In the genomic region with DNA sequence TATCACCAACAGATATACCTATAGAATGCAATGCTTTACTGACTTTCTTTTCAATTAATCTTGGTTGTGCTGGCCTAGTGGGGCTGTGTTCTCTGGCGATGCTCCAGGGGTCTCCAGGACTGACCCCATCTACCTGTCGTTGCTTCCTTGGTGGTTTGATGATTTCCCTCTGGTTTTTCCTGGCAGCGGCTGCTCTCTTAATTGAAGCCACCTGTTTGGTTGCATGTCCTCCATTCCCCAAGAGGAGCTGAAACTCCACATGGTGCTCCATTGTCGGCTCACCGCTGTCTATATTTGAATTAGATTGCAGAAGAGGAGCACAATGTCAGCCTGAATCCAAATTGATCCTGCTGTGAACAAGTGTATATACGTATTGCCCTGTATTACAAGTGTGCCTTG, we compare ENCODE assay signal across 19 cellular contexts. TPM values are rescaled to one million over a fixed set of nuclear protein-coding genes. Genes with fewer than 3 reads are reported as not detected.
DNase-seq lines count a peak whose midpoint lies in the region; ATAC-seq and TF ChIP-seq lines count a peak whose summit lies in the region.
"Had no signal": no experiment of that assay in that cellular context is flagged by ENCODE, and none has a peak within 500 bp of the region (broad histone marks: within the 10 kb centered on the region; RNA-seq: fewer than 3 reads in every experiment).

No MANE protein-coding gene starts in this region.

- DNase-seq in AG09319 (ENCODE audit: extremely low read depth, low read depth), result peak; percentile 15
- no peak for DNase-seq in MM.1S
- DNase-seq in glutamatergic neuron, result no peak
- DNase-seq in C1 segment of cervical spinal cord (lab: John Stamatoyannopoulos, UW), result no peak
- no peak for DNase-seq in nephron progenitor cell
- DNase-seq in NCI-H1048 (lab: John Stamatoyannopoulos, UW), result no peak
- DNase-seq: activated CD4-positive, alpha-beta T cell treated with anti-CD3 and anti-CD28 coated beads for 36 hours; DMS153; immature natural killer cell; NCI-H524 treated with DMSO at 0.1 percent for 48 hours; right cardiac atrium; stimulated activated CD4-positive, alpha-beta T cell treated with anti-CD3 and anti-CD28 coated beads, Interleukin-4, amount 100 ng/mL, for 1 hour; transverse colon had no signal

- peak overlapping the region; percentile 8; the same call in 1 of the 2 replicates for H3K4me2 ChIP-seq in MM.1S (ENCODE audit: low read depth, low read length)

- peaks cover 27% of the 10 kb centered on the region for H3K4me1 ChIP-seq in MM.1S (ENCODE audit: low read length)
- H3K4me1 ChIP-seq: transverse colon had no signal

- H2AFZ ChIP-seq in MM.1S (ENCODE audit: low read length), result no peak overlapping the region

- H3K27ac Mint-ChIP-seq in glutamatergic neuron (ENCODE audit: unreplicated experiment) (peak overlapping the region; percentile 6), nephron progenitor cell (no peak overlapping the region)
- H3K27ac Mint-ChIP-seq: activated CD4-positive, alpha-beta T cell treated with anti-CD3 and anti-CD28 coated beads for 36 hours; activated naive CD4-positive, alpha-beta T cell treated with anti-CD3 and anti-CD28 coated beads, Interleukin-2, amount 50 U/mL, for 24 hours; immature natural killer cell had no signal

- H3K9me3 ChIP-seq in MM.1S (replicated peaks; ENCODE audit: insufficient read depth, low read length), result no peaks in the 10 kb centered on the region
- H3K9me3 ChIP-seq: transverse colon had no signal

- no peaks in the 10 kb centered on the region for H3K36me3 Mint-ChIP-seq in glutamatergic neuron (ENCODE audit: unreplicated experiment)
- H3K36me3 Mint-ChIP-seq in nephron progenitor cell (ENCODE audit: low read depth), result no peaks in the 10 kb centered on the region
- H3K36me3 Mint-ChIP-seq: activated naive CD4-positive, alpha-beta T cell treated with anti-CD3 and anti-CD28 coated beads, Interleukin-2, amount 50 U/mL, for 24 hours; immature natural killer cell had no signal

- no peaks in the 10 kb centered on the region for H3K27me3 ChIP-seq in MM.1S (replicated peaks; ENCODE audit: insufficient read depth, low read length)
- H3K27me3 ChIP-seq: transverse colon had no signal

- no peak for ATAC-seq in HG03039 (IDR thresholded peaks at IDR 0.05; ENCODE audit: unreplicated experiment)
- ATAC-seq: activated CD4-positive, alpha-beta T cell treated with anti-CD3 and anti-CD28 coated beads for 36 hours; right cardiac atrium had no signal

- no peaks in the 10 kb centered on the region for H3F3A ChIP-seq in MM.1S (ENCODE audit: insufficient read depth, low read length)

- H3K27me3 Mint-ChIP-seq in glutamatergic neuron (ENCODE audit: unreplicated experiment) (peaks cover 9% of the 10 kb centered on the region), nephron progenitor cell (ENCODE audit: low read depth, poor library complexity) (peaks cover 6% of the 10 kb centered on the region)

- H4K20me1 ChIP-seq in MM.1S (ENCODE audit: insufficient read depth, low read length), result no peaks in the 10 kb centered on the region

- H3K9ac ChIP-seq in MM.1S (ENCODE audit: low read length), result no peak overlapping the region

- no peaks in the 10 kb centered on the region for H3K9me3 Mint-ChIP-seq in glutamatergic neuron (ENCODE audit: unreplicated experiment)
- peaks cover 10% of the 10 kb centered on the region for H3K9me3 Mint-ChIP-seq in nephron progenitor cell
- H3K9me3 Mint-ChIP-seq: activated naive CD4-positive, alpha-beta T cell treated with anti-CD3 and anti-CD28 coated beads, Interleukin-2, amount 50 U/mL, for 24 hours had no signal

- H3K4me1 Mint-ChIP-seq in glutamatergic neuron (ENCODE audit: low read depth, unreplicated experiment), result peaks cover 25% of the 10 kb centered on the region
- H3K4me1 Mint-ChIP-seq in nephron progenitor cell, result no peaks in the 10 kb centered on the region
- H3K4me1 Mint-ChIP-seq: activated naive CD4-positive, alpha-beta T cell treated with anti-CD3 and anti-CD28 coated beads, Interleukin-2, amount 50 U/mL, for 24 hours; immature natural killer cell had no signal

- H3K27ac ChIP-seq in MM.1S (ENCODE audit: low read length), result no peak overlapping the region
- H3K27ac ChIP-seq: transverse colon had no signal

- no peak overlapping the region for H3K4me3 ChIP-seq in MM.1S (ENCODE audit: low read length)
- H3K4me3 ChIP-seq: transverse colon had no signal

- H3K9me2 ChIP-seq in MM.1S (replicated peaks; ENCODE audit: insufficient read depth, low read length), result no peaks in the 10 kb centered on the region

- TF ChIP-seq CTCF in AG09319 (IDR thresholded peaks at IDR 0.05; ENCODE audit: low read depth, low read length), result no peak
- no peak for TF ChIP-seq CTCF in MM.1S (IDR thresholded peaks at IDR 0.05; ENCODE audit: low read length)
- TF ChIP-seq CTCF in glutamatergic neuron (IDR thresholded peaks at IDR 0.05; ENCODE audit: partially characterized antibody, unreplicated experiment), result no peak
- no peak for TF ChIP-seq CTCF in nephron progenitor cell (IDR thresholded peaks at IDR 0.05)

- no peaks in the 10 kb centered on the region for H3K79me2 ChIP-seq in MM.1S (ENCODE audit: low read length)

- H3K4me3 Mint-ChIP-seq in glutamatergic neuron (ENCODE audit: unreplicated experiment) (no peak overlapping the region), nephron progenitor cell (no peak overlapping the region)
- H3K4me3 Mint-ChIP-seq: activated CD4-positive, alpha-beta T cell treated with anti-CD3 and anti-CD28 coated beads for 36 hours; activated naive CD4-positive, alpha-beta T cell treated with anti-CD3 and anti-CD28 coated beads, Interleukin-2, amount 50 U/mL, for 24 hours; immature natural killer cell had no signal

- H3K36me3 ChIP-seq in MM.1S (replicated peaks; ENCODE audit: insufficient read depth, low read length), result no peaks in the 10 kb centered on the region
- H3K36me3 ChIP-seq: transverse colon had no signal

TF ChIP-seq in PFSK-1, 5 proteins besides CTCF, POLR2A, EP300 and RAD21:
- 0 out of 2 replicates have a peak, but pooled peaks have one; percentile 21 for TF ChIP-seq POLR2AphosphoS5 (IDR thresholded peaks at IDR 0.05; ENCODE audit: low read depth, low read length)
- TF ChIP-seq SIN3A (IDR thresholded peaks at IDR 0.05; ENCODE audit: borderline replicate concordance, insufficient read depth, low read length), result no peak
- TF ChIP-seq TAF1 (IDR thresholded peaks at IDR 0.05; ENCODE audit: borderline replicate concordance, insufficient read depth, low read length), result no peak
- TF ChIP-seq, protein P1, sequence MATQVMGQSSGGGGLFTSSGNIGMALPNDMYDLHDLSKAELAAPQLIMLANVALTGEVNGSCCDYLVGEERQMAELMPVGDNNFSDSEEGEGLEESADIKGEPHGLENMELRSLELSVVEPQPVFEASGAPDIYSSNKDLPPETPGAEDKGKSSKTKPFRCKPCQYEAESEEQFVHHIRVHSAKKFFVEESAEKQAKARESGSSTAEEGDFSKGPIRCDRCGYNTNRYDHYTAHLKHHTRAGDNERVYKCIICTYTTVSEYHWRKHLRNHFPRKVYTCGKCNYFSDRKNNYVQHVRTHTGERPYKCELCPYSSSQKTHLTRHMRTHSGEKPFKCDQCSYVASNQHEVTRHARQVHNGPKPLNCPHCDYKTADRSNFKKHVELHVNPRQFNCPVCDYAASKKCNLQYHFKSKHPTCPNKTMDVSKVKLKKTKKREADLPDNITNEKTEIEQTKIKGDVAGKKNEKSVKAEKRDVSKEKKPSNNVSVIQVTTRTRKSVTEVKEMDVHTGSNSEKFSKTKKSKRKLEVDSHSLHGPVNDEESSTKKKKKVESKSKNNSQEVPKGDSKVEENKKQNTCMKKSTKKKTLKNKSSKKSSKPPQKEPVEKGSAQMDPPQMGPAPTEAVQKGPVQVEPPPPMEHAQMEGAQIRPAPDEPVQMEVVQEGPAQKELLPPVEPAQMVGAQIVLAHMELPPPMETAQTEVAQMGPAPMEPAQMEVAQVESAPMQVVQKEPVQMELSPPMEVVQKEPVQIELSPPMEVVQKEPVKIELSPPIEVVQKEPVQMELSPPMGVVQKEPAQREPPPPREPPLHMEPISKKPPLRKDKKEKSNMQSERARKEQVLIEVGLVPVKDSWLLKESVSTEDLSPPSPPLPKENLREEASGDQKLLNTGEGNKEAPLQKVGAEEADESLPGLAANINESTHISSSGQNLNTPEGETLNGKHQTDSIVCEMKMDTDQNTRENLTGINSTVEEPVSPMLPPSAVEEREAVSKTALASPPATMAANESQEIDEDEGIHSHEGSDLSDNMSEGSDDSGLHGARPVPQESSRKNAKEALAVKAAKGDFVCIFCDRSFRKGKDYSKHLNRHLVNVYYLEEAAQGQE (IDR thresholded peaks at IDR 0.05; ENCODE audit: insufficient read depth in 1 of 2, low read depth in 2 of 2, low read length in 2 of 2), result no peak
- TF ChIP-seq FOXP2 (optimal IDR thresholded peaks at IDR 0.05; ENCODE audit: borderline replicate concordance, extremely low read depth, extremely low read length, insufficient read depth), result no peak

RNA-seq across cellular contexts. Expression of gene IFNG-AS1, which starts 7.1 kb away (rescaled TPM):
- polyA plus RNA-seq in PFSK-1 (2012; ENCODE audit: insufficient read length, low read depth), result not detected
- not detected for total RNA-seq in glutamatergic neuron (ENCODE audit: unreplicated experiment)
- total RNA-seq: H1, mammary epithelial cell, MCF 10A had no signal
- polyA plus RNA-seq: H1, mammary epithelial cell had no signal
